ENCODE assay signal across 8 cellular contexts in genomic region chr6:28866342-28867077, GRCh38. TPM values are rescaled to one million over a fixed set of nuclear protein-coding genes. Genes with fewer than 3 reads are reported as not detected.
DNase-seq lines count a peak whose midpoint lies in the region; ATAC-seq and TF ChIP-seq lines count a peak whose summit lies in the region.

No MANE protein-coding gene starts in this region.

- peaks cover 0 to 3% of the 10 kb centered on the region in 2 donors for H3K4me1 ChIP-seq in uterus

- H3K27me3 ChIP-seq in uterus = no peaks in the 10 kb centered on the region

- CTCF ChIA-PET in AG04449 (lab: Yijun Ruan, JAX) = interaction anchor here (1.5 to 4.6 kb wide), 3 partner anchors 8 to 150 kb away, joined by 4 to 44 read pairs (median 5); no protein-coding TSS in a partner anchor

- POLR2A ChIA-PET in AG04449 (lab: Yijun Ruan, JAX) = no interaction called here

- H3K27ac ChIP-seq in uterus = peak overlapping the region; percentile 74 to 86

- H3K9me3 ChIP-seq in uterus = no peaks in the 10 kb centered on the region

- H3K36me3 ChIP-seq in uterus = no peaks in the 10 kb centered on the region

- ATAC-seq in left ventricle myocardium superior = peak; percentile 80

- H3K4me3 ChIP-seq in AG04449 (ENCODE audit: low read depth, low read length) = peak overlapping the region; percentile 69
- H3K4me3 ChIP-seq in uterus = peak overlapping the region; percentile 39 to 72

- TF ChIP-seq CTCF in AG04449 (IDR thresholded peaks at IDR 0.05; ENCODE audit: insufficient read depth, low read length, missing control alignments) = no peak
- no peak for TF ChIP-seq CTCF in uterus (IDR thresholded peaks at IDR 0.05)

- DNase-seq in AG04449 (ENCODE audit: low read depth, low spot score) = no peak
- peak; percentile 67 to 77 for DNase-seq in Kasumi-1 (lab: John Stamatoyannopoulos, UW)
- peak; percentile 89 for DNase-seq in SW480 (ENCODE audit: low spot score)
- DNase-seq in activated naive CD8-positive, alpha-beta T cell treated with anti-CD3 and anti-CD28 coated beads, Interleukin-2, amount 50 U/mL, for 16 hours (ENCODE audit: low read depth, low spot score) = peak; percentile 46
- peak; percentile 76 for DNase-seq in left ventricle myocardium superior
- peak; percentile 30 for DNase-seq in putamen (ENCODE audit: low spot score)
- peak; percentile 47 to 57 for DNase-seq in uterus

- TF ChIP-seq POLR2A in GM19099 (IDR thresholded peaks at IDR 0.05; ENCODE audit: extremely low read depth, insufficient read length, low read depth) (peak; percentile 31), uterus (IDR thresholded peaks at IDR 0.05) (peak in 1 of 2 donors; percentile 42)

- intact Hi-C loops in left ventricle myocardium superior (cut with micrococcal nuclease) (no loop called here), uterus (cut with DNase I; ENCODE audit: low total_unique reads) (no loop called here)

RNA-seq across cellular contexts. Expression of gene TRIM27, which starts 57.3 kb away (rescaled TPM):
- total RNA-seq in left ventricle myocardium superior = 19.2 TPM
- total RNA-seq in uterus = 100 to 1,000 TPM in 1 of 4 donors, 10 to 100 TPM in 3; 24.6 to 108 (median 48.7) TPM
